In the genomic region with DNA sequence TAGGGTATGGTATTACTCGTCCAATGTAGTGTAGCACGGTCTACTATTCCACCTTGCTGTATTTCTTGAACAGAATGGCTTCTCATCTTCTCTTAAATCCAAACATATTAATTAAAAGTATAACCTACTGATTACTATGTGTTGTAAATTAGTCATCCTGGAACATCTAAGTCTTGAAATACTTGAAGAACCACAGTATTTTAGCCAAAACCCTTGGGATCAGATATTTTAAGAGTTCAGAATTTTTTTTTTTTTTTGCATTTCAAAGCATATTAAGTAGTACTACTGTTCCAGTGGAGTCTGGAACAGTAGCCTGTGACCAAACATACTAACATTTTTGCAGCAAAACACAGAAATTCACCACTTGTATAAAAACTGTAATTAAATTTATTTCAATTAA, we compare ENCODE assay signal across 22 cellular contexts.
"Had no signal": no experiment of that assay in that cellular context is flagged by ENCODE, and none has a peak within 500 bp of the region (broad histone marks: within the 10 kb centered on the region; RNA-seq: fewer than 3 reads in every experiment).

No MANE protein-coding gene starts in this region.

- H3K4me2 ChIP-seq: SK-N-SH had no signal

- H3K27ac ChIP-seq: VCaP had no signal

- H3K9me2 ChIP-seq: SK-N-SH had no signal

- ATAC-seq: activated CD4-positive, alpha-beta T cell treated with anti-CD3 and anti-CD28 coated beads for 36 hours; activated T-cell treated with anti-CD3 and anti-CD28 coated beads, Interleukin-2, amount 50 U/mL, for 72 hours had no signal

- H3K9me3 ChIP-seq: SK-N-SH had no signal

- DNase-seq: activated CD4-positive, alpha-beta memory T cell treated with anti-CD3 and anti-CD28 coated beads, Interleukin-2, amount 10 ng/mL, durations not matched to agents 7 days and 5 days; activated CD4-positive, alpha-beta T cell treated with anti-CD3 and anti-CD28 coated beads for 36 hours; activated CD4-positive, alpha-beta T cell treated with anti-CD3 and anti-CD28 coated beads, Interleukin-2, amount 50 U/mL, for 1 hour; activated gamma-delta T cell treated with Interleukin-2 at 50 U/mL for 16 hours; activated naive CD4-positive, alpha-beta T cell treated with anti-CD3 and anti-CD28 coated beads, Interleukin-2, amount 10 ng/mL, durations not matched to agents 7 days and 5 days; activated naive CD8-positive, alpha-beta T cell treated with anti-CD3 and anti-CD28 coated beads for 36 hours; activated T-cell treated with anti-CD3 and anti-CD28 coated beads, Interleukin-2, amount 50 U/mL, for 72 hours; anterior cingulate cortex; caudate nucleus; Kasumi-1; NCI-H1048; NCI-H146; NCI-H187 treated with DMSO at 0.1 percent for 48 hours; NCI-H2171 treated with DMSO at 0.1 percent for 48 hours; NCI-H345; NCI-H510A; NCI-H526 treated with DMSO at 0.1 percent for 48 hours; NCI-H82; SIG-M5; SK-N-SH; T-helper 1 cell had no signal

- H3K9ac ChIP-seq: SK-N-SH had no signal
